Comparison of ENCODE assay signal across 29 cellular contexts in genomic region chr19:56934438-56935090, GRCh38.
"Had no signal": no experiment of that assay in that cellular context is flagged by ENCODE, and none has a peak within 500 bp of the region (broad histone marks: within the 10 kb centered on the region; RNA-seq: fewer than 3 reads in every experiment).

No MANE protein-coding gene starts in this region.

- H3K4me1 Mint-ChIP-seq: activated CD4-positive, alpha-beta T cell treated with anti-CD3 and anti-CD28 coated beads for 36 hours; activated CD4-positive, alpha-beta T cell treated with anti-CD3 and anti-CD28 coated beads, Interleukin-2, amount 10 ng/mL, durations not matched to agents 24 days and 14 days; activated CD8-positive, alpha-beta memory T cell treated with anti-CD3 and anti-CD28 coated beads, Interleukin-2, amount 10 ng/mL, durations not matched to agents 7 days and 5 days; activated naive CD4-positive, alpha-beta T cell treated with anti-CD3 and anti-CD28 coated beads, Interleukin-2, amount 10 ng/mL, durations not matched to agents 7 days and 5 days; activated naive CD8-positive, alpha-beta T cell treated with anti-CD3 and anti-CD28 coated beads, Interleukin-2, amount 10 ng/mL, durations not matched to agents 7 days and 5 days; central memory CD8-positive, alpha-beta T cell; endodermal cell; T-helper 17 cell had no signal

- DNase-seq: activated CD4-positive, alpha-beta memory T cell treated with anti-CD3 and anti-CD28 coated beads for 36 hours; activated CD4-positive, alpha-beta T cell treated with anti-CD3 and anti-CD28 coated beads for 36 hours; activated CD4-positive, alpha-beta T cell treated with anti-CD3 and anti-CD28 coated beads, Interleukin-2, amount 10 ng/mL, durations not matched to agents 24 days and 14 days; activated CD4-positive, CD25-positive, alpha-beta regulatory T cell; activated CD4-positive, CD25-positive, alpha-beta regulatory T cell treated with anti-CD3 and anti-CD28 coated beads, Interleukin-2, amount 50 U/mL, for 72 hours; activated CD8-positive, alpha-beta memory T cell treated with anti-CD3 and anti-CD28 coated beads, Interleukin-2, amount 10 ng/mL, durations not matched to agents 7 days and 5 days; activated CD8-positive, alpha-beta memory T cell treated with anti-CD3 and anti-CD28 coated beads, Interleukin-2, amount 50 U/mL, for 4 hours; activated CD8-positive, alpha-beta T cell treated with anti-CD3 and anti-CD28 coated beads, Interleukin-2, amount 10 ng/mL, durations not matched to agents 7 days and 5 days; activated gamma-delta T cell; activated naive CD4-positive, alpha-beta T cell; activated naive CD4-positive, alpha-beta T cell treated with anti-CD3 and anti-CD28 coated beads, Interleukin-2, amount 10 ng/mL, durations not matched to agents 7 days and 5 days; activated naive CD8-positive, alpha-beta T cell treated with anti-CD3 and anti-CD28 coated beads, Interleukin-2, amount 10 ng/mL, durations not matched to agents 7 days and 5 days; activated T-cell treated with anti-CD3 and anti-CD28 coated beads, Interleukin-2, amount 50 U/mL, for 1 hour; activated T-cell treated with anti-CD3 and anti-CD28 coated beads, Interleukin-2, amount 50 U/mL, for 72 hours; dorsolateral prefrontal cortex; effector memory CD4-positive, alpha-beta T cell; endodermal cell; foreskin fibroblast; T-helper 17 cell; T1000; WERI-Rb-1 had no signal

- H3K4me3 Mint-ChIP-seq: activated CD4-positive, alpha-beta memory T cell treated with anti-CD3 and anti-CD28 coated beads for 36 hours; activated CD4-positive, alpha-beta T cell treated with anti-CD3 and anti-CD28 coated beads for 36 hours; activated CD4-positive, alpha-beta T cell treated with anti-CD3 and anti-CD28 coated beads, Interleukin-2, amount 10 ng/mL, durations not matched to agents 24 days and 14 days; activated CD8-positive, alpha-beta memory T cell treated with anti-CD3 and anti-CD28 coated beads, Interleukin-2, amount 10 ng/mL, durations not matched to agents 7 days and 5 days; activated CD8-positive, alpha-beta T cell treated with anti-CD3 and anti-CD28 coated beads, Interleukin-2, amount 10 ng/mL, durations not matched to agents 7 days and 5 days; activated naive CD4-positive, alpha-beta T cell treated with anti-CD3 and anti-CD28 coated beads, Interleukin-2, amount 10 ng/mL, durations not matched to agents 7 days and 5 days; activated naive CD8-positive, alpha-beta T cell treated with anti-CD3 and anti-CD28 coated beads, Interleukin-2, amount 10 ng/mL, durations not matched to agents 7 days and 5 days; activated T-cell treated with anti-CD3 and anti-CD28 coated beads, Interleukin-2, amount 50 U/mL, for 72 hours; brain; central memory CD8-positive, alpha-beta T cell; dendritic cell treated with granulocyte-macrophage colony-stimulating factor and Interleukin-4, amounts not matched to agents 40 ng/mL and 50 ng/mL, for 4 days; endodermal cell; T-helper 17 cell; T-helper 2 cell treated with Interferon-gamma antibody and Interleukin-4, amounts not matched to agents 5 μg/mL and 100 μg/mL, for 36 hours had no signal

- H3K36me3 ChIP-seq: ascending aorta, WERI-Rb-1 had no signal

- H3K4me3 ChIP-seq: ascending aorta, coronary artery, dorsolateral prefrontal cortex had no signal

- H3K36me3 Mint-ChIP-seq: activated naive CD8-positive, alpha-beta T cell treated with anti-CD3 and anti-CD28 coated beads, Interleukin-2, amount 10 ng/mL, durations not matched to agents 7 days and 5 days; brain had no signal

- ATAC-seq: activated CD4-positive, alpha-beta T cell treated with anti-CD3 and anti-CD28 coated beads for 36 hours; activated CD8-positive, alpha-beta memory T cell treated with anti-CD3 and anti-CD28 coated beads, Interleukin-2, amount 10 ng/mL, durations not matched to agents 7 days and 5 days; activated CD8-positive, alpha-beta T cell treated with anti-CD3 and anti-CD28 coated beads, Interleukin-2, amount 10 ng/mL, durations not matched to agents 7 days and 5 days; activated naive CD4-positive, alpha-beta T cell treated with anti-CD3 and anti-CD28 coated beads, Interleukin-2, amount 50 U/mL, for 72 hours; activated T-cell treated with anti-CD3 and anti-CD28 coated beads, Interleukin-2, amount 50 U/mL, for 72 hours; esophagus mucosa; T-helper 17 cell had no signal

- H3K4me1 ChIP-seq: ascending aorta had no signal

- H3K27ac Mint-ChIP-seq: activated CD4-positive, alpha-beta memory T cell treated with anti-CD3 and anti-CD28 coated beads for 36 hours; activated CD4-positive, alpha-beta T cell treated with anti-CD3 and anti-CD28 coated beads for 36 hours; activated CD4-positive, alpha-beta T cell treated with anti-CD3 and anti-CD28 coated beads, Interleukin-2, amount 10 ng/mL, durations not matched to agents 24 days and 14 days; activated CD8-positive, alpha-beta memory T cell treated with anti-CD3 and anti-CD28 coated beads, Interleukin-2, amount 10 ng/mL, durations not matched to agents 7 days and 5 days; activated CD8-positive, alpha-beta T cell treated with anti-CD3 and anti-CD28 coated beads, Interleukin-2, amount 10 ng/mL, durations not matched to agents 7 days and 5 days; activated naive CD4-positive, alpha-beta T cell treated with anti-CD3 and anti-CD28 coated beads, Interleukin-2, amount 10 ng/mL, durations not matched to agents 7 days and 5 days; activated naive CD4-positive, alpha-beta T cell treated with anti-CD3 and anti-CD28 coated beads, Interleukin-2, amount 50 U/mL, for 72 hours; activated naive CD8-positive, alpha-beta T cell treated with anti-CD3 and anti-CD28 coated beads, Interleukin-2, amount 10 ng/mL, durations not matched to agents 7 days and 5 days; activated T-cell treated with anti-CD3 and anti-CD28 coated beads, Interleukin-2, amount 50 U/mL, for 72 hours; dendritic cell treated with granulocyte-macrophage colony-stimulating factor and Interleukin-4, amounts not matched to agents 40 ng/mL and 50 ng/mL, for 4 days; endodermal cell; T-helper 17 cell; T-helper 2 cell treated with Interferon-gamma antibody and Interleukin-4, amounts not matched to agents 5 μg/mL and 100 μg/mL, for 36 hours had no signal

- H3K27ac ChIP-seq: ascending aorta, coronary artery, WERI-Rb-1 had no signal

- H3K27me3 Mint-ChIP-seq: activated CD4-positive, alpha-beta memory T cell treated with anti-CD3 and anti-CD28 coated beads for 36 hours; activated CD4-positive, alpha-beta T cell treated with anti-CD3 and anti-CD28 coated beads for 36 hours; activated CD4-positive, alpha-beta T cell treated with anti-CD3 and anti-CD28 coated beads, Interleukin-2, amount 10 ng/mL, durations not matched to agents 24 days and 14 days; activated CD8-positive, alpha-beta memory T cell treated with anti-CD3 and anti-CD28 coated beads, Interleukin-2, amount 10 ng/mL, durations not matched to agents 7 days and 5 days; activated naive CD4-positive, alpha-beta T cell treated with anti-CD3 and anti-CD28 coated beads, Interleukin-2, amount 10 ng/mL, durations not matched to agents 7 days and 5 days; activated naive CD8-positive, alpha-beta T cell treated with anti-CD3 and anti-CD28 coated beads, Interleukin-2, amount 10 ng/mL, durations not matched to agents 7 days and 5 days; brain; central memory CD8-positive, alpha-beta T cell; dendritic cell treated with granulocyte-macrophage colony-stimulating factor and Interleukin-4, amounts not matched to agents 40 ng/mL and 50 ng/mL, for 4 days; T-helper 17 cell had no signal

- H3K27me3 ChIP-seq: ascending aorta had no signal
